ENCODE assay signal across 8 cellular contexts in the genomic region with DNA sequence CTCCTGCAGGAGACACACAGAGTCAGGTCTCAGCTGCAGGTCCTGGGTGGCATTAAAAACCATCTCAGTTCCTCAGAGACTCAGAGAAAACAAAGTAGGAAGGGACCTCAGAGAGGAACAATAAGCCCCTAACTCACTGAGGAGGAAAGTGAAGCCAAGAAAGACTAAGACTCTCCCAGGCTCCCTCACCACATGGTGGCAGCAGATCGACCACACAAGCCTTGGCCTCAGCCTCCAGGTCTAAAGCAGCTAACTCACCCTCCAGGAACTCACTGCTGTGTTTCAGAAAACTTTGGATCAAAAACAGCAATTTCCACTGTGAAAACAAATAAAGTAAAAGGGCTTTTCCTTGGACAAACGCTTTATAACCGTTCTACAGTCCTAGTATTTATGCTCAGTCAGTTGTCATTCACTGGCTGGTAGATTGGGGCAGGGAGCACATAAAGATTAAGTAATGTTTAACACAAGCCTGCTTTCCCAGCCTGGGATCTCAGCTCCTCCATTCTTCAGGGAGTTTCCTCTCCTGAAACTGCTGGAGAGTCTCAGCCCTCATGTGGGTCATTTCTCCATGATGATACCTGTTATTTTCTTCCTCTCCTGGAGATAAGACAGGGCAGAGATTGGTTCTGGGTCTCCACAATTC.
A peak's percentile ranks its signal among the peaks of the same experiment; 100 is the strongest.
DNase-seq lines count a peak whose midpoint lies in the region; TF ChIP-seq lines count a peak whose summit lies in the region.
"Not testable (repeated sequence)": the region's sequence is repeated elsewhere in the genome, so short reads cannot be mapped to it uniquely, and the experiment has no call there.

No MANE protein-coding gene starts in this region.

- TF ChIP-seq CTCF in GM12873 (IDR thresholded peaks at IDR 0.05; ENCODE audit: insufficient read depth, low read depth, low read length, missing control alignments), result peak; percentile 66
- peak; percentile 57 for TF ChIP-seq CTCF in SK-N-SH (IDR thresholded peaks at IDR 0.05)
- peak; percentile 31 for TF ChIP-seq CTCF in endothelial cell (IDR thresholded peaks at IDR 0.05; ENCODE audit: unreplicated experiment)
- TF ChIP-seq CTCF in smooth muscle cell (IDR thresholded peaks at IDR 0.05; ENCODE audit: borderline replicate concordance, insufficient read depth, poor library complexity, severe bottlenecking), result peak; percentile 49

- CTCF ChIA-PET in SK-N-SH (lab: Yijun Ruan, JAX), result not testable (repeated sequence)
- CTCF ChIA-PET in activated naive CD4-positive, alpha-beta T cell treated with anti-CD3 and anti-CD28 coated beads, Interleukin-2, amount 10 ng/mL, durations not matched to agents 7 days and 5 days (lab: Charles Lee), result interaction anchor here (0.8 to 1.0 kb wide), 3 partner anchors 8 to 12 kb away, joined by 3 to 4 read pairs (median 3); no protein-coding TSS in a partner anchor

- H3K4me3 Mint-ChIP-seq in activated naive CD4-positive, alpha-beta T cell treated with anti-CD3 and anti-CD28 coated beads, Interleukin-2, amount 10 ng/mL, durations not matched to agents 7 days and 5 days; endothelial cell (ENCODE audit: unreplicated experiment): not testable (repeated sequence)

- not testable (repeated sequence) for H3F3A ChIP-seq in SK-N-SH (replicated peaks; ENCODE audit: insufficient read depth); smooth muscle cell (ENCODE audit: low read depth)

- H3K79me2 ChIP-seq in SK-N-SH (ENCODE audit: insufficient read depth); smooth muscle cell (ENCODE audit: low read depth): not testable (repeated sequence)

- H3K27me3 ChIP-seq in MG63; SK-N-SH (ENCODE audit: insufficient read depth): not testable (repeated sequence)
- peaks cover 19% of the 10 kb centered on the region for H3K27me3 ChIP-seq in smooth muscle cell (ENCODE audit: low read depth)

- not testable (repeated sequence) for H3K9me3 ChIP-seq in MG63; SK-N-SH; smooth muscle cell (replicated peaks; ENCODE audit: low read depth)

- H3K27ac ChIP-seq in SK-N-SH (ENCODE audit: low read depth in 2 of 2, low read length in 1 of 2); smooth muscle cell (ENCODE audit: low read depth): not testable (repeated sequence)

- H3K36me3 Mint-ChIP-seq in activated naive CD4-positive, alpha-beta T cell treated with anti-CD3 and anti-CD28 coated beads, Interleukin-2, amount 10 ng/mL, durations not matched to agents 7 days and 5 days; endothelial cell (ENCODE audit: low read depth, unreplicated experiment): not testable (repeated sequence)

- 3% methylated on average over 3 of the region's 3 CpGs for WGBS in SK-N-SH (ENCODE audit: low lambda C conversion rate)
- 3% methylated on average over 3 of the region's 3 CpGs for WGBS in smooth muscle cell (ENCODE audit: low lambda C conversion rate)

- not testable (repeated sequence) for H3K9ac ChIP-seq in SK-N-SH; smooth muscle cell (ENCODE audit: low read depth)

- not testable (repeated sequence) for H3K9me3 Mint-ChIP-seq in activated naive CD4-positive, alpha-beta T cell treated with anti-CD3 and anti-CD28 coated beads, Interleukin-2, amount 10 ng/mL, durations not matched to agents 7 days and 5 days; endothelial cell (ENCODE audit: unreplicated experiment)

- not testable (repeated sequence) for TF ChIP-seq RAD21 in SK-N-SH (IDR thresholded peaks at IDR 0.05; ENCODE audit: low read length)

- not testable (repeated sequence) for H3K4me1 ChIP-seq in SK-N-SH (ENCODE audit: control insufficient read depth in 1 of 2, insufficient read depth in 2 of 2, low read depth in 1 of 2, low read length in 1 of 2); smooth muscle cell (ENCODE audit: low read depth)

- not testable (repeated sequence) for H3K36me3 ChIP-seq in MG63; SK-N-SH (replicated peaks in 1 of 2; ENCODE audit: control insufficient read depth in 1 of 2, insufficient read depth in 2 of 2, low read length in 1 of 2); smooth muscle cell (ENCODE audit: low read depth)

- TF ChIP-seq EP300 in SK-N-SH (IDR thresholded peaks at IDR 0.05; ENCODE audit: borderline replicate concordance in 1 of 2, low read depth in 1 of 2, low read length in 1 of 2), result not testable (repeated sequence)

- H4K20me1 ChIP-seq in SK-N-SH (ENCODE audit: insufficient read depth); smooth muscle cell (ENCODE audit: low read depth): not testable (repeated sequence)

- not testable (repeated sequence) for H3K27ac Mint-ChIP-seq in activated naive CD4-positive, alpha-beta T cell treated with anti-CD3 and anti-CD28 coated beads, Interleukin-2, amount 10 ng/mL, durations not matched to agents 7 days and 5 days; endothelial cell (ENCODE audit: unreplicated experiment)

- peak; percentile 58 for DNase-seq in AG20443 (ENCODE audit: low spot score)
- peak; percentile 66 for DNase-seq in MG63
- not testable (repeated sequence) for DNase-seq in SK-N-SH; endothelial cell (ENCODE audit: low spot score); smooth muscle cell (lab: John Stamatoyannopoulos, UW; ENCODE audit: unreplicated experiment)
- peak; percentile 50 for DNase-seq in activated naive CD4-positive, alpha-beta T cell treated with anti-CD3 and anti-CD28 coated beads, Interleukin-2, amount 10 ng/mL, durations not matched to agents 7 days and 5 days
- peak; percentile 57 for DNase-seq in left kidney (ENCODE audit: low read depth, low spot score)

- not testable (repeated sequence) for H3K4me1 Mint-ChIP-seq in activated naive CD4-positive, alpha-beta T cell treated with anti-CD3 and anti-CD28 coated beads, Interleukin-2, amount 10 ng/mL, durations not matched to agents 7 days and 5 days; endothelial cell (ENCODE audit: unreplicated experiment)

- H3K27me3 Mint-ChIP-seq in activated naive CD4-positive, alpha-beta T cell treated with anti-CD3 and anti-CD28 coated beads, Interleukin-2, amount 10 ng/mL, durations not matched to agents 7 days and 5 days, result peaks cover 43% of the 10 kb centered on the region
- not testable (repeated sequence) for H3K27me3 Mint-ChIP-seq in endothelial cell (ENCODE audit: unreplicated experiment)

- H3K4me3 ChIP-seq in MG63; SK-N-SH (ENCODE audit: low read depth in 2 of 2, low read length in 1 of 2); smooth muscle cell: not testable (repeated sequence)

- H3K9me2 ChIP-seq in SK-N-SH, result not testable (repeated sequence)

- H2AFZ ChIP-seq in SK-N-SH (ENCODE audit: low read depth), result not testable (repeated sequence)
- H2AFZ ChIP-seq in smooth muscle cell (ENCODE audit: low read depth), result peak overlapping the region; percentile 26

- H3K4me2 ChIP-seq in SK-N-SH, smooth muscle cell: not testable (repeated sequence)

- POLR2A ChIA-PET in SK-N-SH (lab: Yijun Ruan, JAX), result not testable (repeated sequence)
